In the genomic region with DNA sequence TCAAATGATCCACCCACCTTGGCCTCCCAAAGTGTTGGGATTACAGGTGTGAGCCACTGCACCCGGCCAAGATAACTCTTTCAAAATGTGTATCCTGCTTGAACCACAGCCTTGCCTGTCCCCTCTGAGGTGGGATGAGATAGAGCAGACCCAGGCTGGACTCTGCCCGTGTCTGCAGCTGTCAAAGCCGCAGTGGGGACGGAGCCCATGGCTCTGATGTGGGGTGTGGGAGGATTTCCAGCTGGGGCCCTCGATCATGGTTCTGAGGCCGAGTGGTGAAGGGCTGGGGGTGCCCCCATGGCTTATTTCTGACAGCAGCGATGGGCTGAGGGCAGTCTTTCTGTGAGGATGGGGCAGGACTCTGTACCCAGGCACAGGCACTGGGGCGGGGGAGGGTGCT, we compare ENCODE assay signal across 27 cellular contexts.
"Had no signal": no experiment of that assay in that cellular context is flagged by ENCODE, and none has a peak within 500 bp of the region (broad histone marks: within the 10 kb centered on the region; RNA-seq: fewer than 3 reads in every experiment).

No MANE protein-coding gene starts in this region.

- H3K36me3 ChIP-seq: neural progenitor cell, ovary, uterus had no signal

- H3K4me1 ChIP-seq: heart right ventricle, left lung, lower lobe of right lung, neural progenitor cell, tibial nerve, uterus had no signal

- H3K4me3 ChIP-seq: heart right ventricle, hepatocyte, left lung, lower lobe of right lung, neural progenitor cell, ovary, skin epidermis, tibial nerve, uterus had no signal

- H3K27ac ChIP-seq: heart right ventricle, hepatocyte, left lung, lower lobe of right lung, neural progenitor cell, neutrophil, ovary, skin epidermis, tibial nerve, uterus had no signal

- H3K27me3 ChIP-seq: heart right ventricle, hepatocyte, left lung, neural progenitor cell, neutrophil, ovary, tibial nerve, uterus had no signal

- H3K9me3 ChIP-seq: heart right ventricle, left lung, lower lobe of right lung, neutrophil, ovary, tibial nerve, uterus had no signal

- ATAC-seq: heart right ventricle, left colon, left lung, lower lobe of right lung, natural killer cell, sciatic nerve had no signal

- DNase-seq: heart right ventricle; islet precursor cell; kidney glomerular epithelial cell; left colon; mammary epithelial cell; mesendoderm; naive B cell; natural killer cell; nephron progenitor cell; occipital lobe; ovary; retina; stimulated activated CD4-positive, alpha-beta T cell treated with anti-CD3 and anti-CD28 coated beads, Interleukin-12 subunit alpha, Interleukin-12 subunit beta, amount 100 ng/mL, for 4 hours; stimulated activated CD4-positive, alpha-beta T cell treated with anti-CD3 and anti-CD28 coated beads, Interleukin-15, amount 100 ng/mL, for 24 hours; stimulated activated CD4-positive, alpha-beta T cell treated with anti-CD3 and anti-CD28 coated beads, Interleukin-2, amount 100 ng/mL, for 24 hours; stimulated activated CD4-positive, alpha-beta T cell treated with anti-CD3 and anti-CD28 coated beads, Interleukin-4, amount 100 ng/mL, for 1 hour; stimulated activated naive CD4-positive, alpha-beta T cell; substantia nigra; uterus had no signal
